21 cellular contexts compared by ENCODE assay signal in genomic region chr9:123394291-123395235, GRCh38. TPM values are rescaled to one million over a fixed set of nuclear protein-coding genes. Genes with fewer than 3 reads are reported as not detected.
"Had no signal": no experiment of that assay in that cellular context is flagged by ENCODE, and none has a peak within 500 bp of the region (broad histone marks: within the 10 kb centered on the region; RNA-seq: fewer than 3 reads in every experiment).

No MANE protein-coding gene starts in this region.

- H3K9me3 ChIP-seq: ovary, psoas muscle, transverse colon, vagina had no signal

- H3K4me3 Mint-ChIP-seq: activated CD4-positive, alpha-beta T cell treated with anti-CD3 and anti-CD28 coated beads for 36 hours; activated naive CD8-positive, alpha-beta T cell treated with anti-CD3 and anti-CD28 coated beads for 36 hours; activated T-helper 1 cell treated with anti-CD3 and anti-CD28 coated beads, Interleukin-12 subunit alpha, Interleukin-12 subunit beta, Interleukin-2, Interleukin-4 antibody, amounts not matched to agents 30 ng/mL and 10 ng/mL and 1 ng/mL, durations not matched to agents 14 hours and 24 hours and 36 hours; mesothelial cell of epicardium; neural crest cell; stimulated activated memory B cell treated with anti-CD40 and anti-IgM and Interleukin-4, amounts not matched to agents 10 μg/mL and 1 μg/mL and 100 μg/mL, for 72 hours; T-cell; WTC11 had no signal

- H3K36me3 ChIP-seq: left lung, ovary, transverse colon, vagina had no signal

- H3K4me1 ChIP-seq: left lung, psoas muscle, transverse colon, vagina had no signal

- H3K9me3 Mint-ChIP-seq: activated naive CD8-positive, alpha-beta T cell treated with anti-CD3 and anti-CD28 coated beads for 36 hours; activated T-helper 1 cell treated with anti-CD3 and anti-CD28 coated beads, Interleukin-12 subunit alpha, Interleukin-12 subunit beta, Interleukin-2, Interleukin-4 antibody, amounts not matched to agents 30 ng/mL and 10 ng/mL and 1 ng/mL, durations not matched to agents 14 hours and 24 hours and 36 hours; mesothelial cell of epicardium; neural crest cell had no signal

- H3K27me3 ChIP-seq: left lung, ovary, transverse colon, vagina had no signal

- H3K27me3 Mint-ChIP-seq: activated CD4-positive, alpha-beta T cell treated with anti-CD3 and anti-CD28 coated beads for 36 hours; activated naive CD8-positive, alpha-beta T cell treated with anti-CD3 and anti-CD28 coated beads for 36 hours; stimulated activated memory B cell treated with anti-CD40 and anti-IgM and Interleukin-4, amounts not matched to agents 10 μg/mL and 1 μg/mL and 100 μg/mL, for 72 hours; T-cell had no signal

- H3K4me1 Mint-ChIP-seq: activated CD4-positive, alpha-beta T cell treated with anti-CD3 and anti-CD28 coated beads for 36 hours; activated naive CD8-positive, alpha-beta T cell treated with anti-CD3 and anti-CD28 coated beads for 36 hours; stimulated activated memory B cell treated with anti-CD40 and anti-IgM and Interleukin-4, amounts not matched to agents 10 μg/mL and 1 μg/mL and 100 μg/mL, for 72 hours; T-cell had no signal

- H3K4me3 ChIP-seq: left lung, ovary, psoas muscle, skin epidermis, transverse colon, vagina had no signal

- H3K36me3 Mint-ChIP-seq: activated naive CD8-positive, alpha-beta T cell treated with anti-CD3 and anti-CD28 coated beads for 36 hours; stimulated activated memory B cell treated with anti-CD40 and anti-IgM and Interleukin-4, amounts not matched to agents 10 μg/mL and 1 μg/mL and 100 μg/mL, for 72 hours; WTC11 had no signal

- H3K27ac Mint-ChIP-seq: activated CD4-positive, alpha-beta T cell treated with anti-CD3 and anti-CD28 coated beads for 36 hours; activated naive CD8-positive, alpha-beta T cell treated with anti-CD3 and anti-CD28 coated beads for 36 hours; activated T-helper 1 cell treated with anti-CD3 and anti-CD28 coated beads, Interleukin-12 subunit alpha, Interleukin-12 subunit beta, Interleukin-2, Interleukin-4 antibody, amounts not matched to agents 30 ng/mL and 10 ng/mL and 1 ng/mL, durations not matched to agents 14 hours and 24 hours and 36 hours; mesothelial cell of epicardium; stimulated activated memory B cell treated with anti-CD40 and anti-IgM and Interleukin-4, amounts not matched to agents 10 μg/mL and 1 μg/mL and 100 μg/mL, for 72 hours; T-cell; WTC11 had no signal

- H3K27ac ChIP-seq: left lung, ovary, psoas muscle, skin epidermis, transverse colon, vagina had no signal

- DNase-seq: activated CD4-positive, alpha-beta T cell treated with anti-CD3 and anti-CD28 coated beads for 36 hours; activated CD4-positive, alpha-beta T cell treated with anti-CD3 and anti-CD28 coated beads, Interleukin-2, amount 50 U/mL, for 48 hours; activated gamma-delta T cell treated with Interleukin-2 at 50 U/mL for 16 hours; activated naive CD8-positive, alpha-beta T cell treated with anti-CD3 and anti-CD28 coated beads for 36 hours; erythroblast; head of caudate nucleus; ovary; psoas muscle; stimulated activated CD4-positive, alpha-beta T cell treated with anti-CD3 and anti-CD28 coated beads, Interleukin-4, amount 100 ng/mL, for 24 hours; T-cell; transverse colon had no signal

RNA-seq across cellular contexts. Expression of gene CRB2, which starts 38.6 kb away (rescaled TPM):
- total RNA-seq: activated CD4-positive, alpha-beta T cell treated with anti-CD3 and anti-CD28 coated beads for 36 hours; activated T-helper 1 cell treated with anti-CD3 and anti-CD28 coated beads, Interleukin-12 subunit alpha, Interleukin-12 subunit beta, Interleukin-2, Interleukin-4 antibody, amounts not matched to agents 30 ng/mL and 10 ng/mL and 1 ng/mL, durations not matched to agents 14 hours and 24 hours and 36 hours; cardiac septum; lung microvascular endothelial cell; vagina had no signal
